In the genomic region with DNA sequence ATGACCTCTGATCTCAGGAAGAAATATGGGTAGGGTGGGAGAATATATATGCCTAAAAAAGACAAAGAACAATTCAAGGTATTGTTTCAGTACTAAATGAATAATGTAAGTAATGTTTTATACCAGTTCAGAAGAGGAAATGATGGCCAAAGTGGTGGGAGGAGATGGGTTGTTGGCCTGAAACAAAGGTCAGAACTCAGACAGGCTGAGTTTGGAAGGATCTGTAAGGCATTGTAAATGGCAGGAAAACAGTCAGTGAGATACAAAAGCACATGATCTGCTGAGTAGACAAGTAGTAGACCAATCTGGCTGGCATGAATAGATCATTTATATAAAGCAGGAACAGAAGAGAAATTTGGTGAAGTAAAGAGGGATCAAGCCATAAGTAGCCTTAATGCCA, we compare ENCODE assay signal across 22 cellular contexts.
"Had no signal": no experiment of that assay in that cellular context is flagged by ENCODE, and none has a peak within 500 bp of the region (broad histone marks: within the 10 kb centered on the region; RNA-seq: fewer than 3 reads in every experiment).

No MANE protein-coding gene starts in this region.

- H3K4me3 ChIP-seq: MG63, SJSA1 had no signal

- H3K27ac ChIP-seq: SJSA1 had no signal

- H3K4me2 ChIP-seq: SK-N-SH had no signal

- H3K4me1 ChIP-seq: SJSA1 had no signal

- H3K9ac ChIP-seq: SK-N-SH had no signal

- H3K9me3 ChIP-seq: MG63, SJSA1, SK-N-SH had no signal

- ATAC-seq: T-cell had no signal

- H3K36me3 ChIP-seq: MG63, SJSA1 had no signal

- FAIRE-seq: HTR-8/SVneo, RCC 7860 had no signal

- H3K27me3 ChIP-seq: MG63, SJSA1 had no signal

- DNase-seq: KG1, MG63, NCI-H1092 treated with DMSO at 0.1 percent for 48 hours, NCI-H1436, NCI-H187, NCI-H2029, NCI-H2081 treated with DMSO at 0.1 percent for 48 hours, NCI-H2171, NCI-H345, NCI-H510A, NCI-H524 treated with DMSO at 0.1 percent for 48 hours, NCI-H69, NCI-H774, Right ventricle myocardium superior, RPMI8226, SIG-M5, SK-N-SH, SW 1271, T-cell had no signal
